ENCODE assay signal across 16 cellular contexts in the genomic region with DNA sequence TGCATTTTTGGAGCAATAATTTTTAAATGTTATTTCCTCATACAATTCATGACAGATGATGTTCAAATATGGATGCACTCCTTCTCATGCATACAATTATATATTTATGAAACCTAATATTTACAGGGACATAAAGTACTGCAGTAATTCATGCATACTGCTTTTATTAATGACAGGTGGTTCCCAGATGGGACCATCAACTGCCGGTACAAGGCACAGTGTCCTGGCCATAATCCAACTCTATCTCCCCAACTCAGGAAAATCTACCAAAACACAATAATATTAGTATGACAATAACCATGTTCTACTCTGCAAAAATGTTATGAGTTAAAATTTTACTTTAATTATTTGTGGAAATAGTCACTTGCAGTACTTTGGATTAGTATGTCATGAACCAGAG.
A peak's percentile ranks its signal among the peaks of the same experiment; 100 is the strongest.
DNase-seq lines count a peak whose midpoint lies in the region; ATAC-seq and TF ChIP-seq lines count a peak whose summit lies in the region.
"Had no signal": no experiment of that assay in that cellular context is flagged by ENCODE, and none has a peak within 500 bp of the region (broad histone marks: within the 10 kb centered on the region; RNA-seq: fewer than 3 reads in every experiment).

No MANE protein-coding gene starts in this region.

- no peaks in the 10 kb centered on the region for H3K36me3 Mint-ChIP-seq in CD14-positive monocyte
- H3K36me3 Mint-ChIP-seq in effector memory CD8-positive, alpha-beta T cell (ENCODE audit: insufficient read depth), result no peaks in the 10 kb centered on the region
- H3K36me3 Mint-ChIP-seq: CD8-positive, alpha-beta T cell had no signal

- intact Hi-C loops in CD14-positive monocyte (cut with micrococcal nuclease), result no loop called here

- H3K27me3 Mint-ChIP-seq in CD14-positive monocyte (ENCODE audit: low read depth in 3 of 3), result peaks cover 0 to 2% (median 0%) of the 10 kb centered on the region in 3 donors
- H3K27me3 Mint-ChIP-seq in effector memory CD8-positive, alpha-beta T cell, result peaks cover 6 to 8% of the 10 kb centered on the region in 2 donors
- H3K27me3 Mint-ChIP-seq: B cell had no signal

- H3K4me1 Mint-ChIP-seq in CD14-positive monocyte, result no peaks in the 10 kb centered on the region
- H3K4me1 Mint-ChIP-seq in effector memory CD8-positive, alpha-beta T cell (ENCODE audit: low read depth in 2 of 2), result no peaks in the 10 kb centered on the region
- H3K4me1 Mint-ChIP-seq: B cell had no signal

- no peak overlapping the region for H3K27ac Mint-ChIP-seq in CD14-positive monocyte
- no peak overlapping the region for H3K27ac Mint-ChIP-seq in effector memory CD8-positive, alpha-beta T cell
- H3K27ac Mint-ChIP-seq: B cell; CD8-positive, alpha-beta T cell; HFFc6 had no signal

- peak; percentile 16 for DNase-seq in NCI-H1105 (lab: John Stamatoyannopoulos, UW)
- DNase-seq in NCI-H524 (lab: John Stamatoyannopoulos, UW), result peak; percentile 67 to 88
- DNase-seq in HAP-1 (ENCODE audit: low spot score in 2 of 2), result no peak
- DNase-seq in CD14-positive monocyte (ENCODE audit: low spot score), result no peak
- DNase-seq in effector memory CD8-positive, alpha-beta T cell, result no peak
- DNase-seq: CD8-positive, alpha-beta T cell; COR-L47; DMS153; DND-41; GF-D8; HCEC 1CT; HFFc6 had no signal

- H3K27me3 ChIP-seq in HAP-1 (ENCODE audit: low read depth), result 0 out of 2 replicates have a peak, but pooled peaks cover 4% of the 10 kb centered on the region

- H3K9me3 ChIP-seq in HAP-1, result no peaks in the 10 kb centered on the region

- H3K4me1 ChIP-seq in HAP-1, result no peaks in the 10 kb centered on the region

- H3K9me3 Mint-ChIP-seq in CD14-positive monocyte, result no peaks in the 10 kb centered on the region
- H3K9me3 Mint-ChIP-seq in effector memory CD8-positive, alpha-beta T cell, result no peaks in the 10 kb centered on the region
- H3K9me3 Mint-ChIP-seq: CD8-positive, alpha-beta T cell; HFFc6 had no signal

- H3K4me3 ChIP-seq in HAP-1, result no peak overlapping the region

- in situ Hi-C loops in HAP-1 (cut with MboI; ENCODE audit: low sequenced_read_pairs), result no loop called here

- TF ChIP-seq CTCF in CD14-positive monocyte (IDR thresholded peaks at IDR 0.05), result no peak

- ATAC-seq in SK-N-SH treated with all-trans-retinoic acid at 6 μM for 48 hours (no peak), HG02870 (IDR thresholded peaks at IDR 0.05; ENCODE audit: unreplicated experiment) (no peak)
- no peak for ATAC-seq in effector memory CD8-positive, alpha-beta T cell (replicated peaks)
- ATAC-seq: CD8-positive, alpha-beta T cell; HepG2 had no signal

- no peaks in the 10 kb centered on the region for H3K36me3 ChIP-seq in HAP-1 (replicated peaks)

- no peak overlapping the region for H3K4me3 Mint-ChIP-seq in CD14-positive monocyte
- H3K4me3 Mint-ChIP-seq in effector memory CD8-positive, alpha-beta T cell, result no peak overlapping the region
- H3K4me3 Mint-ChIP-seq: B cell; CD8-positive, alpha-beta T cell; HFFc6 had no signal

TF ChIP-seq in SK-N-SH treated with all-trans-retinoic acid at 6 μM for 48 hours, 23 proteins besides CTCF, POLR2A, EP300 and RAD21:
- no peak for TF ChIP-seq ZNF8 (CRISPR knock-in tag; IDR thresholded peaks at IDR 0.05)
- peak; percentile 80 for TF ChIP-seq TCF4 (CRISPR knock-in tag; IDR thresholded peaks at IDR 0.05; ENCODE audit: borderline replicate concordance)
- TF ChIP-seq, protein P1, sequence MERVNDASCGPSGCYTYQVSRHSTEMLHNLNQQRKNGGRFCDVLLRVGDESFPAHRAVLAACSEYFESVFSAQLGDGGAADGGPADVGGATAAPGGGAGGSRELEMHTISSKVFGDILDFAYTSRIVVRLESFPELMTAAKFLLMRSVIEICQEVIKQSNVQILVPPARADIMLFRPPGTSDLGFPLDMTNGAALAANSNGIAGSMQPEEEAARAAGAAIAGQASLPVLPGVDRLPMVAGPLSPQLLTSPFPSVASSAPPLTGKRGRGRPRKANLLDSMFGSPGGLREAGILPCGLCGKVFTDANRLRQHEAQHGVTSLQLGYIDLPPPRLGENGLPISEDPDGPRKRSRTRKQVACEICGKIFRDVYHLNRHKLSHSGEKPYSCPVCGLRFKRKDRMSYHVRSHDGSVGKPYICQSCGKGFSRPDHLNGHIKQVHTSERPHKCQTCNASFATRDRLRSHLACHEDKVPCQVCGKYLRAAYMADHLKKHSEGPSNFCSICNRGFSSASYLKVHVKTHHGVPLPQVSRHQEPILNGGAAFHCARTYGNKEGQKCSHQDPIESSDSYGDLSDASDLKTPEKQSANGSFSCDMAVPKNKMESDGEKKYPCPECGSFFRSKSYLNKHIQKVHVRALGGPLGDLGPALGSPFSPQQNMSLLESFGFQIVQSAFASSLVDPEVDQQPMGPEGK (CRISPR knock-in tag; IDR thresholded peaks at IDR 0.05; ENCODE audit: borderline replicate concordance), result no peak

Comparison
In these comparisons a context has a peak if more than half of its experiments do, and no peak if none do; other contexts are left out.
1. DNase-seq: peak in NCI-H1105 (single experiment) and NCI-H524 (2 of 2); none in HAP-1 (0 of 2), CD14-positive monocyte (single experiment) and effector memory CD8-positive, alpha-beta T cell (0 of 3).